ENCODE assay signal across 29 cellular contexts in the genomic region with DNA sequence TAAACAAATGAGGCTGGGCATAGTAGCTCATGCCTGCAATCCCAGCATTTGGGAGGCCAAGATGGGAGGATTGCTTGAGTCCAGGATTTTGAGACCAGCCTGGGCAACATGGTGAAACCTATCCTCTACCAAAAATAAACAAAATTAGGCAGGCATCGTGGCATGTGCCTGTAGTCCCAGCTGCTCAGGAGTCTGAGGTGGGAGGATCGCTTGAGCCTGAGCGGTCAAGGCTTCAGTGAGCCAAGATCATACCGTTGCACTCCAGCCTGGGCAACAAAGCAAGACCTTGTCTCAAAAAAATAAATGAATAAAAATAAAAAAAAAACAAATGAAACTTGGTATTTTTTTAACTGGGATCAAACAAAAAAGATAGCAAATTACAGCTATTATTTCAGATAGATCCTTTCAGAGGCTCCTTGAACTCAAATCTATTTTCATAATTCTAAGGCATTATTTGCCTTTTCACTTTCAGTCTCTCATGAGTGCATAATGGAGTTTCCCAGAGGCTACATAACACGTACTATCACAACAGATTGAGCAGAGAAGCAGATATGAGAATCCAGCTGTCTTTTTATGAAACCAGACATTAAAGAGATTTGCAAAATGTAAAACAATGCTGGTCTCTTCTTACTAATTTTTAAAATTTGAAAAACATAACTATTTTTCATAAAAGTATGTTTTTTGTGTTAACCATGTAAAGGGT. TPM values are rescaled to one million over a fixed set of nuclear protein-coding genes. Genes with fewer than 3 reads are reported as not detected.
DNase-seq lines count a peak whose midpoint lies in the region; ATAC-seq, FAIRE-seq and TF ChIP-seq lines count a peak whose summit lies in the region.
"Had no signal": no experiment of that assay in that cellular context is flagged by ENCODE, and none has a peak within 500 bp of the region (broad histone marks: within the 10 kb centered on the region; RNA-seq: fewer than 3 reads in every experiment).

No MANE protein-coding gene starts in this region.

- H3K4me1 ChIP-seq in kidney (ENCODE audit: control insufficient read depth in 1 of 2, insufficient read depth in 1 of 2, low read depth in 1 of 2, low read length in 2 of 2): no peaks in the 10 kb centered on the region
- H3K4me1 ChIP-seq: right atrium auricular region, SJCRH30 had no signal

- intact Hi-C loops in kidney (cut with DNase I): no loop called here
- intact Hi-C loops in cardiac septum (cut with DNase I): loop anchor here (5.0 kb wide), 1 partner anchor 143 kb away; no protein-coding TSS in a partner anchor

- H3K36me3 ChIP-seq in kidney (ENCODE audit: control insufficient read depth in 1 of 2, insufficient read depth in 2 of 2, low read length in 2 of 2): no peaks in the 10 kb centered on the region
- H3K36me3 ChIP-seq: esophagus squamous epithelium, heart right ventricle, Peyer's patch, right atrium auricular region had no signal

- DNase-seq in GM12891 (ENCODE audit: insufficient read length, low spot score): no peak
- DNase-seq in kidney: no peak
- no peak for DNase-seq in SHP77 treated with DMSO at 0.1 percent for 48 hours (lab: John Stamatoyannopoulos, UW)
- DNase-seq in cardiac septum (ENCODE audit: low spot score): no peak
- DNase-seq: ACHN; activated CD8-positive, alpha-beta memory T cell treated with anti-CD3 and anti-CD28 coated beads for 24 hours; activated effector memory CD4-positive, alpha-beta T cell treated with anti-CD3 and anti-CD28 coated beads, Interleukin-2, amount 50 U/mL, for 16 hours; activated T-cell treated with anti-CD3 and anti-CD28 coated beads, Interleukin-2, amount 50 U/mL, for 1 hour; central memory CD4-positive, alpha-beta T cell; COR-L47; dermis blood vessel endothelial cell; DMS53; esophagus squamous epithelium; foreskin melanocyte; GM23248; heart right ventricle; HFFc6; NCI-H1092 treated with DMSO at 0.1 percent for 48 hours; NCI-H187 treated with DMSO at 0.1 percent for 48 hours; NCI-H526 treated with DMSO at 0.1 percent for 48 hours; Peyer's patch; SJCRH30 had no signal

- H3K27ac ChIP-seq in kidney (ENCODE audit: low read depth in 2 of 2, low read length in 2 of 2): no peak overlapping the region
- H3K27ac ChIP-seq: BLaER1, esophagus squamous epithelium, GM23248, heart right ventricle, Peyer's patch, right atrium auricular region, SJCRH30 had no signal

- no peak for TF ChIP-seq CTCF in kidney (IDR thresholded peaks at IDR 0.05; ENCODE audit: borderline replicate concordance, extremely low read depth, insufficient read depth)

- no peak overlapping the region for H3K4me3 ChIP-seq in kidney (ENCODE audit: low read length in 2 of 2)
- H3K4me3 ChIP-seq: BLaER1, esophagus squamous epithelium, GM23248, heart right ventricle, lung, Peyer's patch, right atrium auricular region, SJCRH30 had no signal

- peak; percentile 44 for ATAC-seq in GM18870 (IDR thresholded peaks at IDR 0.05; ENCODE audit: unreplicated experiment)
- ATAC-seq in HG02610 (IDR thresholded peaks at IDR 0.05; ENCODE audit: unreplicated experiment): peak; percentile 69
- no peak for ATAC-seq in HG03135 (IDR thresholded peaks at IDR 0.05; ENCODE audit: unreplicated experiment)
- no peak for ATAC-seq in HG02970 (IDR thresholded peaks at IDR 0.05; ENCODE audit: low FRiP score, unreplicated experiment)
- ATAC-seq: heart right ventricle had no signal

- H3K9ac ChIP-seq in kidney (ENCODE audit: low read length in 2 of 2): no peak overlapping the region
- H3K9ac ChIP-seq: BLaER1, GM23248 had no signal

- FAIRE-seq in GM12891 (lab: Jason Lieb, UNC): peak; percentile 80
- peak; percentile 37 for FAIRE-seq in kidney (lab: Jason Lieb, UNC)

- no peak for TF ChIP-seq POLR2A in GM12891 (IDR thresholded peaks at IDR 0.05; ENCODE audit: low read depth, low read length)

- no peaks in the 10 kb centered on the region for H3K9me3 ChIP-seq in kidney (ENCODE audit: control insufficient read depth in 1 of 2, low read length in 2 of 2)
- H3K9me3 ChIP-seq: esophagus squamous epithelium, heart right ventricle, Peyer's patch, right atrium auricular region, SJCRH30 had no signal

TF ChIP-seq in GM12891, 5 proteins besides CTCF, POLR2A, EP300 and RAD21:
- TF ChIP-seq PAX5 (IDR thresholded peaks at IDR 0.05; ENCODE audit: insufficient read depth, low read length, severe bottlenecking) (no peak), POU2F2 (IDR thresholded peaks at IDR 0.05; ENCODE audit: low read depth, low read length) (no peak), TAF1 (IDR thresholded peaks at IDR 0.05; ENCODE audit: low read depth, low read length) (no peak), POLR2AphosphoS5 (IDR thresholded peaks at IDR 0.05; ENCODE audit: low read depth, low read length) (no peak), SPI1 (IDR thresholded peaks at IDR 0.05; ENCODE audit: low read depth, low read length) (no peak)

RNA-seq across cellular contexts. Expression of a gene that starts 23.1 kb away (rescaled TPM):
- polyA plus RNA-seq in GM12891 (2012; ENCODE audit: low read depth, missing spikeins): 2.9 TPM
- total RNA-seq in kidney: 1.4 TPM
- 0.19 TPM for polyA plus RNA-seq in kidney (ENCODE audit: insufficient read depth, low read depth, low replicate concordance)
- 0.22 TPM for total RNA-seq in cardiac septum

RNA-seq across cellular contexts. Expression of a gene that starts 24.4 kb away (rescaled TPM):
- 17.2 TPM for polyA plus RNA-seq in GM12891 (2012; ENCODE audit: low read depth, missing spikeins)
- total RNA-seq in kidney: 115 TPM
- 202 TPM for polyA plus RNA-seq in kidney (ENCODE audit: insufficient read depth, low read depth, low replicate concordance)
- total RNA-seq in cardiac septum: 52.3 TPM

Comparison
In these comparisons a context has a peak if more than half of its experiments do, and no peak if none do; other contexts are left out.
1. ATAC-seq: peak in GM18870 (single experiment) and HG02610 (single experiment); none in HG03135 (single experiment) and HG02970 (single experiment).